8 cellular contexts compared by ENCODE assay signal in the genomic region with DNA sequence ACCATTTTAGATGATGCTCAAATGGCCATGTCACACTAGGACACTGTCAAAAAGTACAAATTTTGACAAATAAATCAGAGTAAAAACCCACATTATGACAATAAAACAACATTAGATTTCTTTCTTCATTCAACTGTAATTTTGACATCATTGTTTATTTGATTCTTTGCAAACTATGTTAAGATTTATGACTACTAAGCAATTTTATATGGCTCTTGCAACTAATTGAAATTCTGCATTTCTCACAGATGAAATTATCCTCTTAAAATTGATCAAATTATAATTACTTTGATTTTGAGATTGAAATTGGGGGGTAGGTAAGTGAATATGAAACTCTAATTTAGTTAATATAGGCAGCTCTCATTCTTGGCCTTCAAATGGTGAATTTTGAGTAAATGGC. TPM values are rescaled to one million over a fixed set of nuclear protein-coding genes. Genes with fewer than 3 reads are reported as not detected.
"Had no signal": no experiment of that assay in that cellular context is flagged by ENCODE, and none has a peak within 500 bp of the region (broad histone marks: within the 10 kb centered on the region; RNA-seq: fewer than 3 reads in every experiment).

No MANE protein-coding gene starts in this region.

- H3K4me2 ChIP-seq: KMS-11 had no signal

- H3K9ac ChIP-seq: KMS-11 had no signal

- H3K27ac ChIP-seq: HL-60, KMS-11 had no signal

- DNase-seq: IMR-90, KBM-7, KG1 had no signal

- FAIRE-seq: HTR-8/SVneo had no signal

RNA-seq across cellular contexts. Expression of gene ATOH1, which starts 59.8 kb away (rescaled TPM):
- total RNA-seq: HT1080, IMR-90 had no signal
- polyA plus RNA-seq: IgD-negative memory B cell, IMR-90 had no signal
